ENCODE assay signal across 26 cellular contexts in genomic region chr11:129817282-129818051, GRCh38. TPM values are rescaled to one million over a fixed set of nuclear protein-coding genes. Genes with fewer than 3 reads are reported as not detected.
DNase-seq lines count a peak whose midpoint lies in the region; ATAC-seq and TF ChIP-seq lines count a peak whose summit lies in the region.
"Had no signal": no experiment of that assay in that cellular context is flagged by ENCODE, and none has a peak within 500 bp of the region (broad histone marks: within the 10 kb centered on the region; RNA-seq: fewer than 3 reads in every experiment).

No MANE protein-coding gene starts in this region.

- ATAC-seq in T-helper 17 cell (no peak), left colon (peak; percentile 62), GM18861 (IDR thresholded peaks at IDR 0.05; ENCODE audit: unreplicated experiment) (no peak), HG03354 (IDR thresholded peaks at IDR 0.05; ENCODE audit: poor library complexity, severe bottlenecking, unreplicated experiment) (no peak)
- ATAC-seq: activated CD4-positive, alpha-beta T cell treated with anti-CD3 and anti-CD28 coated beads for 36 hours; natural killer cell had no signal

- intact Hi-C loops in left colon (cut with DNase I, micrococcal nuclease), result no loop called here

- TF ChIP-seq CTCF in glutamatergic neuron (IDR thresholded peaks at IDR 0.05; ENCODE audit: partially characterized antibody, unreplicated experiment), result no peak

- no peaks in the 10 kb centered on the region for H3K9me3 ChIP-seq in T-helper 17 cell (ENCODE audit: control insufficient read depth, low read length, poor library complexity, severe bottlenecking)
- H3K9me3 ChIP-seq: HAP-1 had no signal

- no peaks in the 10 kb centered on the region for H3K36me3 Mint-ChIP-seq in T-helper 17 cell (ENCODE audit: low read depth)
- H3K36me3 Mint-ChIP-seq in glutamatergic neuron (ENCODE audit: unreplicated experiment), result no peaks in the 10 kb centered on the region

- H3K4me3 Mint-ChIP-seq in T-helper 17 cell (peak overlapping the region; percentile 82), glutamatergic neuron (ENCODE audit: unreplicated experiment) (no peak overlapping the region)
- H3K4me3 Mint-ChIP-seq: activated CD4-positive, alpha-beta T cell treated with anti-CD3 and anti-CD28 coated beads for 36 hours had no signal

- DNase-seq in AML-193 (lab: John Stamatoyannopoulos, UW) (peak; percentile 39 to 58), DMS79 treated with DMSO at 0.1 percent for 48 hours (lab: John Stamatoyannopoulos, UW) (peak; percentile 71), T-helper 17 cell (no peak), left colon (peak in 1 of 2 donors; percentile 34), UCSD-AML1 (lab: John Stamatoyannopoulos, UW; ENCODE audit: unreplicated experiment) (no peak), glutamatergic neuron (no peak)
- DNase-seq: activated CD4-positive, alpha-beta T cell treated with anti-CD3 and anti-CD28 coated beads for 36 hours; activated CD8-positive, alpha-beta memory T cell treated with anti-CD3 and anti-CD28 coated beads, Interleukin-2, amount 50 U/mL, for 48 hours; activated naive CD4-positive, alpha-beta T cell; brain microvascular endothelial cell; COR-L47; dorsolateral prefrontal cortex; head of caudate nucleus; immature natural killer cell; IMR-90; MM.1S; natural killer cell; NCI-H1930; NCI-H446; stimulated activated CD4-positive, alpha-beta T cell treated with anti-CD3 and anti-CD28 coated beads, Interleukin-4, amount 100 ng/mL, for 24 hours; substantia nigra; T-helper 9 cell had no signal

- peak overlapping the region; percentile 51 for H3K27ac Mint-ChIP-seq in T-helper 17 cell
- H3K27ac Mint-ChIP-seq in glutamatergic neuron (ENCODE audit: unreplicated experiment), result no peak overlapping the region
- H3K27ac Mint-ChIP-seq: activated CD4-positive, alpha-beta T cell treated with anti-CD3 and anti-CD28 coated beads for 36 hours; natural killer cell had no signal

- H3K9me3 Mint-ChIP-seq in glutamatergic neuron (ENCODE audit: unreplicated experiment), result no peaks in the 10 kb centered on the region
- H3K9me3 Mint-ChIP-seq: natural killer cell had no signal

- H3K4me1 Mint-ChIP-seq in T-helper 17 cell, result peaks cover 25% of the 10 kb centered on the region
- no peaks in the 10 kb centered on the region for H3K4me1 Mint-ChIP-seq in glutamatergic neuron (ENCODE audit: low read depth, unreplicated experiment)

- H3K27me3 Mint-ChIP-seq in T-helper 17 cell (peaks cover 14% of the 10 kb centered on the region), glutamatergic neuron (ENCODE audit: unreplicated experiment) (peaks cover 2% of the 10 kb centered on the region)

RNA-seq across cellular contexts. Expression of gene TMEM45B, which starts 1.8 kb away (rescaled TPM):
- total RNA-seq in T-helper 17 cell, result 1 to 10 TPM; 4.4 to 4.8 TPM
- total RNA-seq in left colon, result 100 to 1,000 TPM; 309 to 343 TPM
- 0.37 TPM for total RNA-seq in glutamatergic neuron (ENCODE audit: unreplicated experiment)
- total RNA-seq: IMR-90, skeletal muscle tissue had no signal

Comparison
In these comparisons a context has a peak if more than half of its experiments do, and no peak if none do; other contexts are left out.
1. DNase-seq: peak in AML-193 (2 of 2) and DMS79 treated with DMSO at 0.1 percent for 48 hours (single experiment); none in T-helper 17 cell (0 of 3), UCSD-AML1 (single experiment) and glutamatergic neuron (single experiment).
2. RNA of gene TMEM45B, which starts 1.8 kb away (total RNA-seq): 309 to 343 TPM in left colon; 4.4 to 4.8 TPM in T-helper 17 cell and 0.37 TPM in glutamatergic neuron (single experiment); every median in the first group is over 10 times any median in the second.